11 cellular contexts compared by ENCODE assay signal in the genomic region with DNA sequence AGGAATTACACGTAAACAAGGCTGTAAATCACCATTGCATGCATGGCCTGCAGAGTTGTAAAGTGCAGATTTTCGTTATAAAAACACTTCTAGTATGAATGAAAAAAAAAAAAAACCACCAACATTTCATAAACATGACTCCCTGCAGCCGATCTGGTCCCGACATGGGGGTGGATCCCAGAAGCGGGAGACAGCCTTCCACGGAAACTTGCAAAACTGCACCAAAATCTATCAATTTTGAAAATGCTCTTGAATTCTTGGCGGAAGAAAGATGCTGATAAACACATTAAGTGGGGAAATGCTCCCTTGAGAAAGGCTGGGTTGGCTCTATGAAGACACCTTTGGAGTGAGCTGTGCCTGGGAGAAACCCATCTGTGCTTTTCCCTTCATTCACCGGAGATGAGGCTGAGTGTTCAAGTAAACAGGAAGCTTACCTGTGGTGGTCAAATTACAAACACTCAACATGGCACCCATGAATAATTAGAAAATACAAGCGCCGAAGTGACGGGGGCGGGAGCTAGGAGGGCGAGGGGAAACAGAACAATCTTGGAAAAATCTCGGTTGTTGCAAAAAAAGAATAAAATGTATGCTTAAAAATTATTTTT. TPM values are rescaled to one million over a fixed set of nuclear protein-coding genes. Genes with fewer than 3 reads are reported as not detected.
DNase-seq lines count a peak whose midpoint lies in the region; ATAC-seq, FAIRE-seq and TF ChIP-seq lines count a peak whose summit lies in the region.
"Had no signal": no experiment of that assay in that cellular context is flagged by ENCODE, and none has a peak within 500 bp of the region (broad histone marks: within the 10 kb centered on the region; RNA-seq: fewer than 3 reads in every experiment).

No MANE protein-coding gene starts in this region.

- no peak for TF ChIP-seq POLR2A in testis (IDR thresholded peaks at IDR 0.05)

- peaks cover 40% of the 10 kb centered on the region for H3K27me3 Mint-ChIP-seq in H9 (ENCODE audit: low read depth)
- peaks cover 48% of the 10 kb centered on the region for H3K27me3 Mint-ChIP-seq in activated naive CD8-positive, alpha-beta T cell treated with anti-CD3 and anti-CD28 coated beads, Interleukin-2, amount 50 U/mL, for 24 hours

- H2BK15ac ChIP-seq in H9 (ENCODE audit: low read depth, low read length) (no peak overlapping the region), mesenchymal stem cell (ENCODE audit: low read depth, poor library complexity, severe bottlenecking) (no peak overlapping the region)

- no peak for ATAC-seq in activated naive CD8-positive, alpha-beta T cell treated with anti-CD3 and anti-CD28 coated beads, Interleukin-2, amount 50 U/mL, for 24 hours

- H4K20me1 ChIP-seq in BLaER1 (peaks cover 10% of the 10 kb centered on the region; the same call in 1 of the 2 replicates), H9 (ENCODE audit: control insufficient read depth, insufficient read depth, insufficient read length) (no peaks in the 10 kb centered on the region)

- peaks cover 13% of the 10 kb centered on the region for H3K23me2 ChIP-seq in H9 (ENCODE audit: insufficient read length, low read depth, low read length, poor library complexity, severe bottlenecking)

- peak overlapping the region; percentile 42 to 98 (median 95); a peak in 6 of 7 replicates for H3K27ac Mint-ChIP-seq in H9
- no peak overlapping the region for H3K27ac Mint-ChIP-seq in activated naive CD8-positive, alpha-beta T cell treated with anti-CD3 and anti-CD28 coated beads, Interleukin-2, amount 50 U/mL, for 24 hours

- no peaks in the 10 kb centered on the region for H3K79me2 ChIP-seq in H9 (ENCODE audit: insufficient read depth, low read length)

- H3T11ph ChIP-seq in H9 (ENCODE audit: low read length): no peak overlapping the region

- H3K9ac ChIP-seq in BLaER1 (no peak overlapping the region), H9 (ENCODE audit: extremely low read depth, insufficient read length, low read length) (peak overlapping the region; percentile 69), mesenchymal stem cell (ENCODE audit: low read length) (peak overlapping the region; percentile 70)

- no peak for FAIRE-seq in RCC 7860 (lab: Jason Lieb, UNC)
- FAIRE-seq: G401.6 had no signal

- H3K36me3 ChIP-seq in BLaER1: no peaks in the 10 kb centered on the region
- peaks cover 10 to 26% of the 10 kb centered on the region in 2 experiments for H3K36me3 ChIP-seq in mesenchymal stem cell (ENCODE audit: control insufficient read depth in 1 of 2, insufficient read depth in 2 of 2, low read depth in 1 of 2, low read length in 2 of 2)
- no peaks in the 10 kb centered on the region for H3K36me3 ChIP-seq in testis (ENCODE audit: low read depth, missing control alignments)

- no peak overlapping the region for H2AK5ac ChIP-seq in H9 (ENCODE audit: insufficient read length, low read length)
- H2AK5ac ChIP-seq in mesenchymal stem cell (ENCODE audit: low read length, severe bottlenecking): no peak overlapping the region

- H3K56ac ChIP-seq in H9 (ENCODE audit: insufficient read length, low read depth, low read length): no peak overlapping the region

- WGBS in H9 (ENCODE audit: extremely low coverage, insufficient read length, low lambda C conversion rate): no CpG with 5 or more reads among the region's 14 CpGs
- WGBS in mesenchymal stem cell: 8% methylated on average over 6 of the region's 14 CpGs
- 67 to 76% methylated on average over 14 of the region's 14 CpGs for WGBS in testis, 2 donors

- H3K14ac ChIP-seq in H9 (ENCODE audit: insufficient read depth, low read length) (no peak overlapping the region), mesenchymal stem cell (ENCODE audit: low read length in 2 of 2) (no peak overlapping the region)

- H3K79me1 ChIP-seq in H9 (ENCODE audit: insufficient read depth, low read depth, low read length, poor library complexity, severe bottlenecking): no peaks in the 10 kb centered on the region
- peaks cover 5% of the 10 kb centered on the region for H3K79me1 ChIP-seq in mesenchymal stem cell (replicated peaks; ENCODE audit: low read length, poor library complexity, severe bottlenecking)

- H4K5ac ChIP-seq in H9 (ENCODE audit: insufficient read length, low read depth, low read length): peak overlapping the region; percentile 30

- peak overlapping the region; percentile 60 to 81 for H3K4me3 Mint-ChIP-seq in H9
- H3K4me3 Mint-ChIP-seq in activated naive CD8-positive, alpha-beta T cell treated with anti-CD3 and anti-CD28 coated beads, Interleukin-2, amount 50 U/mL, for 24 hours: peak overlapping the region; percentile 71

- H3K4me2 ChIP-seq in BLaER1 (peak overlapping the region; percentile 67), H9 (ENCODE audit: insufficient read depth, insufficient read length, low read length) (peak overlapping the region; percentile 82), mesenchymal stem cell (ENCODE audit: low read length, poor library complexity, severe bottlenecking) (peak overlapping the region; percentile 96)

- no peak overlapping the region for H2BK20ac ChIP-seq in H9 (ENCODE audit: low read depth, low read length, poor library complexity, severe bottlenecking)

- no peak overlapping the region for H2BK12ac ChIP-seq in H9 (ENCODE audit: insufficient read length, low read depth, low read length)
- no peak overlapping the region for H2BK12ac ChIP-seq in mesenchymal stem cell (ENCODE audit: low read length in 2 of 2)

- H2BK120ac ChIP-seq in H9 (ENCODE audit: low read depth, low read length, poor library complexity, severe bottlenecking) (no peak overlapping the region), mesenchymal stem cell (ENCODE audit: low read depth, low read length) (no peak overlapping the region)

- H4K8ac ChIP-seq in H9 (replicated peaks; ENCODE audit: insufficient read length, low read depth, low read length): no peak overlapping the region
- no peak overlapping the region for H4K8ac ChIP-seq in mesenchymal stem cell (ENCODE audit: low read length)

- H2BK5ac ChIP-seq in H9 (ENCODE audit: insufficient read length, low read length) (no peak overlapping the region), mesenchymal stem cell (ENCODE audit: low read depth, low read length, poor library complexity, severe bottlenecking) (no peak overlapping the region)

- H3K4ac ChIP-seq in H9 (ENCODE audit: low read depth, low read length): no peak overlapping the region
- H3K4ac ChIP-seq in mesenchymal stem cell (ENCODE audit: low read depth in 1 of 2, low read length in 2 of 2): no peak overlapping the region

- H4K91ac ChIP-seq in H9 (ENCODE audit: insufficient read length, low read depth, low read length): no peak overlapping the region
- no peak overlapping the region for H4K91ac ChIP-seq in mesenchymal stem cell (ENCODE audit: low read length)

- H3K4me1 ChIP-seq in BLaER1: peaks cover 4% of the 10 kb centered on the region
- no peaks in the 10 kb centered on the region for H3K4me1 ChIP-seq in H9 (ENCODE audit: insufficient read depth, low read length)
- H3K4me1 ChIP-seq in mesenchymal stem cell (ENCODE audit: control insufficient read depth, insufficient read depth, low read depth, low read length): peaks cover 9% of the 10 kb centered on the region
- H3K4me1 ChIP-seq in testis: no peaks in the 10 kb centered on the region

- H3K27me3 ChIP-seq in BLaER1 (peaks cover 56% of the 10 kb centered on the region), H9 (ENCODE audit: insufficient read depth, low read length) (peaks cover 8% of the 10 kb centered on the region; the same call in 1 of the 2 replicates), mesenchymal stem cell (ENCODE audit: control insufficient read depth in 1 of 2, insufficient read depth in 1 of 2, low read length in 2 of 2) (peaks cover 35 to 43% of the 10 kb centered on the region in 2 experiments), testis (no peaks in the 10 kb centered on the region)

- H3K9me3 ChIP-seq in BLaER1 (peaks cover 3% of the 10 kb centered on the region; the same call in 1 of the 2 replicates), H9 (ENCODE audit: control insufficient read depth, low read depth, low read length) (no peaks in the 10 kb centered on the region), mesenchymal stem cell (ENCODE audit: control insufficient read depth, low read length) (no peaks in the 10 kb centered on the region), testis (no peaks in the 10 kb centered on the region)
- H3K9me3 ChIP-seq: heart right ventricle had no signal

- H2AFZ ChIP-seq in H9 (ENCODE audit: low read length): no peak overlapping the region
- no peak overlapping the region for H2AFZ ChIP-seq in mesenchymal stem cell (ENCODE audit: low read depth, low read length)

- DNase-seq in H9: peak; percentile 68
- no peak for DNase-seq in activated naive CD8-positive, alpha-beta T cell treated with anti-CD3 and anti-CD28 coated beads, Interleukin-2, amount 50 U/mL, for 24 hours
- no peak for DNase-seq in mesenchymal stem cell
- DNase-seq in testis: no peak
- no peak for DNase-seq in RCC 7860 (ENCODE audit: low spot score)
- DNase-seq in CD1c-positive myeloid dendritic cell (ENCODE audit: extremely low spot score): no peak
- DNase-seq in stimulated activated naive CD4-positive, alpha-beta T cell (lab: John Stamatoyannopoulos, UW): no peak

- intact Hi-C loops in testis (cut with DNase I; ENCODE audit: low total_unique reads): no loop called here

- peaks cover 6 to 7% of the 10 kb centered on the region in 2 experiments; a peak in 3 of 5 replicates for H3K9me3 Mint-ChIP-seq in H9
- no peaks in the 10 kb centered on the region for H3K9me3 Mint-ChIP-seq in activated naive CD8-positive, alpha-beta T cell treated with anti-CD3 and anti-CD28 coated beads, Interleukin-2, amount 50 U/mL, for 24 hours

- H3K23ac ChIP-seq in H9 (ENCODE audit: insufficient read length, low read depth, low read length) (no peak overlapping the region), mesenchymal stem cell (ENCODE audit: low read length in 2 of 2) (no peak overlapping the region)

- peaks cover 18 to 21% of the 10 kb centered on the region in 2 experiments for H3K4me1 Mint-ChIP-seq in H9
- H3K4me1 Mint-ChIP-seq in activated naive CD8-positive, alpha-beta T cell treated with anti-CD3 and anti-CD28 coated beads, Interleukin-2, amount 50 U/mL, for 24 hours: peaks cover 27% of the 10 kb centered on the region

- TF ChIP-seq CTCF in H9 (conservative IDR thresholded peaks at IDR 0.05): no peak
- no peak for TF ChIP-seq CTCF in testis (IDR thresholded peaks at IDR 0.05)

- H3K27ac ChIP-seq in BLaER1: no peak overlapping the region
- peak overlapping the region; percentile 70 for H3K27ac ChIP-seq in H9 (ENCODE audit: insufficient read length, low read depth, low read length)
- no peak overlapping the region for H3K27ac ChIP-seq in mesenchymal stem cell (ENCODE audit: low read length, poor library complexity, severe bottlenecking)
- no peak overlapping the region for H3K27ac ChIP-seq in testis
- H3K27ac ChIP-seq: heart right ventricle had no signal

- H3K4me3 ChIP-seq in BLaER1 (no peak overlapping the region), mesenchymal stem cell (ENCODE audit: insufficient read depth in 1 of 2, low read depth in 1 of 2, low read length in 2 of 2) (peak overlapping the region in 1 of 2 experiments; percentile 63), testis (peak overlapping the region in 1 of 2 donors; percentile 24)

- H3K18ac ChIP-seq in H9 (ENCODE audit: insufficient read length, low read depth, low read length): peak overlapping the region; percentile 77
- H3K18ac ChIP-seq in mesenchymal stem cell (ENCODE audit: low read depth in 1 of 2, low read length in 2 of 2): no peak overlapping the region

- peaks cover 3 to 11% (median 7%) of the 10 kb centered on the region in 3 experiments for H3K36me3 Mint-ChIP-seq in H9 (ENCODE audit: insufficient read depth in 1 of 3, low read depth in 3 of 3)
- peaks cover 13% of the 10 kb centered on the region for H3K36me3 Mint-ChIP-seq in activated naive CD8-positive, alpha-beta T cell treated with anti-CD3 and anti-CD28 coated beads, Interleukin-2, amount 50 U/mL, for 24 hours (ENCODE audit: low read depth)

RNA-seq across cellular contexts. Expression of a gene that starts 0.8 kb away (rescaled TPM):
- total RNA-seq in H9 (2021) (not detected in 2 replicates), testis (1 to 10 TPM; 3.0 to 8.0 TPM)
- polyA plus RNA-seq in mesenchymal stem cell (2013, experiment 1 of 2): not detected
- polyA plus RNA-seq in mesenchymal stem cell (2013, experiment 2 of 2): not detected
- polyA plus RNA-seq in testis (ENCODE audit: insufficient read depth, low read depth, low replicate concordance): 7.7 TPM
- total RNA-seq: cardiac septum, heart right ventricle had no signal
- polyA plus RNA-seq: heart right ventricle had no signal
